ENCODE assay signal across 8 cellular contexts in genomic region chr12:13173537-13173936, GRCh38. TPM values are rescaled to one million over a fixed set of nuclear protein-coding genes. Genes with fewer than 3 reads are reported as not detected.
A peak's percentile ranks its signal among the peaks of the same experiment; 100 is the strongest.
DNase-seq lines count a peak whose midpoint lies in the region; ATAC-seq and TF ChIP-seq lines count a peak whose summit lies in the region.

No MANE protein-coding gene starts in this region.

- no peak overlapping the region for H3K9ac ChIP-seq in neuronal stem cell (ENCODE audit: low read depth, low read length, poor library complexity)

- no peak overlapping the region for H2AK5ac ChIP-seq in neuronal stem cell (ENCODE audit: low read depth, low read length)

- no peak overlapping the region for H2BK12ac ChIP-seq in neuronal stem cell (ENCODE audit: low read length)

- peak overlapping the region; percentile 85 for H2AFZ ChIP-seq in neuronal stem cell (ENCODE audit: low read length)

- H3K27ac ChIP-seq in esophagus muscularis mucosa (replicated peaks in 1 of 4) (peak overlapping the region; percentile 51 to 73 (median 65)), neuronal stem cell (replicated peaks; ENCODE audit: low read length) (peak overlapping the region; percentile 47)

- H3K4me2 ChIP-seq in neuronal stem cell (ENCODE audit: insufficient read depth, low read length, poor library complexity, severe bottlenecking): no peak overlapping the region

- DNase-seq in activated naive CD4-positive, alpha-beta T cell treated with Interleukin-2 at 50 U/mL for 16 hours: peak; percentile 41
- DNase-seq in activated naive CD4-positive, alpha-beta T cell treated with anti-CD3 and anti-CD28 coated beads, Interleukin-2, amount 50 U/mL, for 16 hours: no peak
- DNase-seq in RPMI7951 (ENCODE audit: low read depth) (peak; percentile 91), esophagus muscularis mucosa (ENCODE audit: extremely low spot score) (no peak), neuronal stem cell (ENCODE audit: low spot score) (no peak), NCI-H748 treated with DMSO at 0.1 percent for 48 hours (lab: John Stamatoyannopoulos, UW) (no peak), DMS53 (lab: John Stamatoyannopoulos, UW) (no peak)

- no peak for TF ChIP-seq CTCF in esophagus muscularis mucosa (IDR thresholded peaks at IDR 0.05)

- H3K79me1 ChIP-seq in neuronal stem cell (ENCODE audit: low read depth, low read length): no peaks in the 10 kb centered on the region

- TF ChIP-seq POLR2A in esophagus muscularis mucosa (IDR thresholded peaks at IDR 0.05; ENCODE audit: low read depth): no peak

- ATAC-seq in HG02852 (IDR thresholded peaks at IDR 0.05; ENCODE audit: unreplicated experiment): peak; percentile 94

- H3K4me3 ChIP-seq in esophagus muscularis mucosa (no peak overlapping the region), neuronal stem cell (ENCODE audit: low read length in 2 of 2) (no peak overlapping the region)

- no peak overlapping the region for H4K91ac ChIP-seq in neuronal stem cell (ENCODE audit: low read depth, low read length, poor library complexity)

- H2BK15ac ChIP-seq in neuronal stem cell (ENCODE audit: low read length): no peak overlapping the region

- no peak overlapping the region for H4K8ac ChIP-seq in neuronal stem cell (ENCODE audit: low read depth, low read length)

- H2BK120ac ChIP-seq in neuronal stem cell (ENCODE audit: low read depth, low read length): no peak overlapping the region

- no peaks in the 10 kb centered on the region for H3K36me3 ChIP-seq in esophagus muscularis mucosa
- H3K36me3 ChIP-seq in neuronal stem cell (replicated peaks in 1 of 2; ENCODE audit: control insufficient read depth in 2 of 2, insufficient read depth in 2 of 2, low read length in 2 of 2): no peaks in the 10 kb centered on the region

- intact Hi-C loops in esophagus muscularis mucosa (cut with DNase I): no loop called here

- no peak overlapping the region for H3K4ac ChIP-seq in neuronal stem cell (ENCODE audit: low read length)

- no peak overlapping the region for H3K14ac ChIP-seq in neuronal stem cell (ENCODE audit: low read length)

- TF ChIP-seq EP300 in esophagus muscularis mucosa (IDR thresholded peaks at IDR 0.05): no peak

- H3K27me3 ChIP-seq in esophagus muscularis mucosa (peaks cover 0 to 6% (median 0%) of the 10 kb centered on the region in 4 donors), neuronal stem cell (ENCODE audit: control insufficient read depth in 3 of 3, insufficient read depth in 3 of 3, low read depth in 1 of 3, low read length in 3 of 3) (no peaks in the 10 kb centered on the region)

- H3K4me1 ChIP-seq in esophagus muscularis mucosa (peaks cover under 1 to 28% (median 24%) of the 10 kb centered on the region in 4 donors), neuronal stem cell (ENCODE audit: control insufficient read depth in 2 of 2, insufficient read depth in 1 of 2, low read depth in 1 of 2, low read length in 2 of 2) (peaks cover 20 to 26% of the 10 kb centered on the region in 2 donors)

- H2BK5ac ChIP-seq in neuronal stem cell (ENCODE audit: low read length): no peak overlapping the region

- no peak overlapping the region for H3K23ac ChIP-seq in neuronal stem cell (ENCODE audit: low read depth, low read length, poor library complexity)

- H3K9me3 ChIP-seq in esophagus muscularis mucosa (no peaks in the 10 kb centered on the region), neuronal stem cell (replicated peaks in 1 of 2; ENCODE audit: control insufficient read depth in 2 of 2, insufficient read depth in 1 of 2, low read depth in 1 of 2, low read length in 2 of 2) (no peaks in the 10 kb centered on the region)

- H3K18ac ChIP-seq in neuronal stem cell (ENCODE audit: low read length): no peak overlapping the region

- WGBS in esophagus muscularis mucosa: 19% methylated on average over 6 of the region's 6 CpGs
- WGBS in neuronal stem cell (ENCODE audit: extremely low coverage in 2 of 2, insufficient read length in 2 of 2, insufficient replicate concordance in 1 of 2), 2 donors: no CpG with 5 or more reads among the region's 6 CpGs

RNA-seq across cellular contexts. Expression of gene EMP1, which starts 23.0 kb away (rescaled TPM):
- total RNA-seq in RPMI7951 (2014; rRNA removed; shearing (Covaris generic)): 71.3 and 120 TPM in 2 replicates
- 100 to 1,000 TPM in 1 of 4 donors, 10 to 100 TPM in 3; 42.8 to 425 (median 63.0) TPM for total RNA-seq in esophagus muscularis mucosa
- polyA plus RNA-seq in neuronal stem cell (2013, experiment 1 of 2): 1.8 TPM
- 1.7 TPM for polyA plus RNA-seq in neuronal stem cell (2013, experiment 2 of 2)

Comparison
In these comparisons a context has a peak if more than half of its experiments do, and no peak if none do; other contexts are left out.
1. DNase-seq: peak in activated naive CD4-positive, alpha-beta T cell treated with Interleukin-2 at 50 U/mL for 16 hours (single experiment) and RPMI7951 (single experiment); none in activated naive CD4-positive, alpha-beta T cell treated with anti-CD3 and anti-CD28 coated beads, Interleukin-2, amount 50 U/mL, for 16 hours (single experiment), esophagus muscularis mucosa (single experiment), neuronal stem cell (single experiment), NCI-H748 treated with DMSO at 0.1 percent for 48 hours (single experiment) and DMS53 (single experiment).